36 cellular contexts compared by ENCODE assay signal in genomic region chr19:51195316-51195586, GRCh38. TPM values are rescaled to one million over a fixed set of nuclear protein-coding genes. Genes with fewer than 3 reads are reported as not detected.
"Had no signal": no experiment of that assay in that cellular context is flagged by ENCODE, and none has a peak within 500 bp of the region (broad histone marks: within the 10 kb centered on the region; RNA-seq: fewer than 3 reads in every experiment).

No MANE protein-coding gene starts in this region.

- ATAC-seq: Right ventricle myocardium inferior, SK-N-SH treated with all-trans-retinoic acid at 6 μM for 48 hours had no signal

- H3K27ac Mint-ChIP-seq: activated CD4-positive, alpha-beta T cell treated with anti-CD3 and anti-CD28 coated beads for 36 hours; activated CD4-positive, alpha-beta T cell treated with anti-CD3 and anti-CD28 coated beads, Interleukin-2, amount 10 ng/mL, durations not matched to agents 7 days and 5 days; activated CD8-positive, alpha-beta T cell treated with anti-CD3 and anti-CD28 coated beads, Interleukin-2, amount 10 ng/mL, durations not matched to agents 7 days and 5 days; activated naive CD4-positive, alpha-beta T cell treated with anti-CD3 and anti-CD28 coated beads, Interleukin-2, amount 10 ng/mL, durations not matched to agents 7 days and 5 days; activated naive CD8-positive, alpha-beta T cell; activated naive CD8-positive, alpha-beta T cell treated with anti-CD3 and anti-CD28 coated beads, Interleukin-2, amount 50 U/mL, for 24 hours; activated T-cell treated with anti-CD3 and anti-CD28 coated beads, Interleukin-2, amount 50 U/mL, for 24 hours had no signal

- FAIRE-seq: colon, RCC 7860 had no signal

- H3K27ac ChIP-seq: brain microvascular endothelial cell, PC-9, RWPE1 had no signal

- H3K4me3 ChIP-seq: PC-9 had no signal

- DNase-seq: activated CD4-positive, alpha-beta T cell treated with anti-CD3 and anti-CD28 coated beads for 36 hours; activated CD4-positive, alpha-beta T cell treated with anti-CD3 and anti-CD28 coated beads, Interleukin-2, amount 10 ng/mL, durations not matched to agents 7 days and 5 days; activated CD4-positive, alpha-beta T cell treated with anti-CD3 and anti-CD28 coated beads, Interleukin-2, amount 50 U/mL, for 48 hours; activated CD8-positive, alpha-beta T cell treated with anti-CD3 and anti-CD28 coated beads, Interleukin-2, amount 10 ng/mL, durations not matched to agents 7 days and 5 days; activated naive CD4-positive, alpha-beta T cell treated with anti-CD3 and anti-CD28 coated beads, Interleukin-2, amount 10 ng/mL, durations not matched to agents 7 days and 5 days; activated naive CD8-positive, alpha-beta T cell treated with anti-CD3 and anti-CD28 coated beads, Interleukin-2, amount 50 U/mL, for 24 hours; activated T-cell treated with anti-CD3 and anti-CD28 coated beads, Interleukin-2, amount 50 U/mL, for 24 hours; brain microvascular endothelial cell; central memory CD4-positive, alpha-beta T cell; Karpas-422; NCI-H1048; NCI-H1105 treated with DMSO at 0.1 percent for 48 hours; NCI-H1436; NCI-H1694; NCI-H1930; NCI-H2081 treated with DMSO at 0.1 percent for 48 hours; NCI-H226; NCI-H524 treated with DMSO at 0.1 percent for 48 hours; PC-9; SIG-M5; SW 1271; T-helper 1 cell; T1000 had no signal

- H3K9me3 Mint-ChIP-seq: activated CD4-positive, alpha-beta T cell treated with anti-CD3 and anti-CD28 coated beads, Interleukin-2, amount 10 ng/mL, durations not matched to agents 7 days and 5 days; activated naive CD4-positive, alpha-beta T cell treated with anti-CD3 and anti-CD28 coated beads, Interleukin-2, amount 10 ng/mL, durations not matched to agents 7 days and 5 days; activated naive CD8-positive, alpha-beta T cell treated with anti-CD3 and anti-CD28 coated beads, Interleukin-2, amount 50 U/mL, for 24 hours; activated T-cell treated with anti-CD3 and anti-CD28 coated beads, Interleukin-2, amount 50 U/mL, for 24 hours had no signal

- H3K4me1 Mint-ChIP-seq: activated CD4-positive, alpha-beta T cell treated with anti-CD3 and anti-CD28 coated beads for 36 hours had no signal

- H3K36me3 Mint-ChIP-seq: activated naive CD4-positive, alpha-beta T cell treated with anti-CD3 and anti-CD28 coated beads, Interleukin-2, amount 10 ng/mL, durations not matched to agents 7 days and 5 days; activated naive CD8-positive, alpha-beta T cell had no signal

- H3K27me3 ChIP-seq: brain microvascular endothelial cell had no signal

- H3K4me3 Mint-ChIP-seq: activated CD4-positive, alpha-beta T cell treated with anti-CD3 and anti-CD28 coated beads for 36 hours; activated CD4-positive, alpha-beta T cell treated with anti-CD3 and anti-CD28 coated beads, Interleukin-2, amount 10 ng/mL, durations not matched to agents 7 days and 5 days; activated CD8-positive, alpha-beta T cell treated with anti-CD3 and anti-CD28 coated beads, Interleukin-2, amount 10 ng/mL, durations not matched to agents 7 days and 5 days; activated naive CD4-positive, alpha-beta T cell treated with anti-CD3 and anti-CD28 coated beads, Interleukin-2, amount 10 ng/mL, durations not matched to agents 7 days and 5 days; activated naive CD8-positive, alpha-beta T cell; activated naive CD8-positive, alpha-beta T cell treated with anti-CD3 and anti-CD28 coated beads, Interleukin-2, amount 50 U/mL, for 24 hours; activated T-cell treated with anti-CD3 and anti-CD28 coated beads, Interleukin-2, amount 50 U/mL, for 24 hours had no signal

- H3K4me2 ChIP-seq: PC-9 had no signal

- H3K36me3 ChIP-seq: brain microvascular endothelial cell had no signal

- H2AFZ ChIP-seq: PC-9 had no signal

RNA-seq across cellular contexts. Expression of gene CD33, which starts 29.6 kb away (rescaled TPM):
- total RNA-seq: OCI-LY7, PC-9 had no signal

RNA-seq across cellular contexts. Expression of gene SIGLEC7, which starts 53.1 kb away (rescaled TPM):
- total RNA-seq: activated CD4-positive, alpha-beta T cell treated with anti-CD3 and anti-CD28 coated beads for 36 hours; activated CD4-positive, alpha-beta T cell treated with anti-CD3 and anti-CD28 coated beads, Interleukin-2, amount 10 ng/mL, durations not matched to agents 7 days and 5 days; activated CD8-positive, alpha-beta T cell treated with anti-CD3 and anti-CD28 coated beads, Interleukin-2, amount 10 ng/mL, durations not matched to agents 7 days and 5 days; MCF 10A; NCI-H460; OCI-LY7; PC-9; SK-MEL-5; T-helper 2 cell treated with Interferon-gamma antibody and Interleukin-4, amounts not matched to agents 100 ng/mL and 5 ng/mL, for 36 hours had no signal

RNA-seq across cellular contexts. Expression of gene SIGLECL1, which starts 55.6 kb away (rescaled TPM):
- total RNA-seq: activated CD4-positive, alpha-beta T cell treated with anti-CD3 and anti-CD28 coated beads for 36 hours; activated CD4-positive, alpha-beta T cell treated with anti-CD3 and anti-CD28 coated beads, Interleukin-2, amount 10 ng/mL, durations not matched to agents 7 days and 5 days; activated CD8-positive, alpha-beta T cell treated with anti-CD3 and anti-CD28 coated beads, Interleukin-2, amount 10 ng/mL, durations not matched to agents 7 days and 5 days; aorta; cerebellum; MCF 10A; NCI-H460; OCI-LY7; PC-9; Right ventricle myocardium inferior; SK-MEL-5; T-helper 2 cell treated with Interferon-gamma antibody and Interleukin-4, amounts not matched to agents 100 ng/mL and 5 ng/mL, for 36 hours had no signal
- polyA plus RNA-seq: aorta had no signal
